Comparison of ENCODE assay signal across 13 cellular contexts in the genomic region with DNA sequence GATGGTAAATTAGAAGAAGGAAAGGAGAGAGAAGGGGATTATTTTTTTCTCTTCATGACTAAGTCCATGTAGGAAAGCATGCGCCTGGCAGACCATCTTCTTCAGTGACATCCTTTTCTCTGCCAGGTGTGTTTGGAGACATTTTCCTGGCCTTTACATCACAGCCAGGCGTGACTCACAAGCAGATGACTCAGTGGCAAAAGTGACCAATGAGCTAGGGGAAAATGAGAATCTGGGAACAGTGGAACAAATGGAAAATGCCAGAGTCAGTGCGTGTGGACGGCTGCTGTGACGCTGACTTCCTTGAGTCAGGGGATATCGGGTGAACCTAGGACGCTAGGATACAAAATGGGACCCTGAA. TPM values are rescaled to one million over a fixed set of nuclear protein-coding genes. Genes with fewer than 3 reads are reported as not detected.
A peak's percentile ranks its signal among the peaks of the same experiment; 100 is the strongest.
DNase-seq lines count a peak whose midpoint lies in the region; ATAC-seq, FAIRE-seq and TF ChIP-seq lines count a peak whose summit lies in the region.
"Had no signal": no experiment of that assay in that cellular context is flagged by ENCODE, and none has a peak within 500 bp of the region (broad histone marks: within the 10 kb centered on the region; RNA-seq: fewer than 3 reads in every experiment).

No MANE protein-coding gene starts in this region.

- peaks cover 7% of the 10 kb centered on the region for H3K27me3 Mint-ChIP-seq in astrocyte (ENCODE audit: low read depth, unreplicated experiment)

- TF ChIP-seq POLR2A in vagina (IDR thresholded peaks at IDR 0.05) = no peak

- peak; percentile 29 for DNase-seq in stimulated activated CD4-positive, alpha-beta T cell treated with anti-CD3 and anti-CD28 coated beads, Interleukin-15, amount 100 ng/mL, for 24 hours
- no peak for DNase-seq in stimulated activated CD4-positive, alpha-beta T cell treated with anti-CD3 and anti-CD28 coated beads, Interleukin-12 subunit alpha, Interleukin-12 subunit beta, amount 100 ng/mL, for 4 hours
- DNase-seq in astrocyte (ENCODE audit: low read depth) (peak; percentile 98), inferior parietal cortex (ENCODE audit: extremely low spot score) (peak; percentile 65), vagina (ENCODE audit: extremely low spot score in 2 of 2) (no peak), NCI-H446 (lab: John Stamatoyannopoulos, UW) (no peak), NCI-H2081 treated with DMSO at 0.1 percent for 48 hours (lab: John Stamatoyannopoulos, UW) (no peak)
- DNase-seq: activated T-cell treated with anti-CD3 and anti-CD28 coated beads, Interleukin-2, amount 50 U/mL, for 72 hours; NCI-H1105 treated with DMSO at 0.1 percent for 48 hours had no signal

- H3K27ac ChIP-seq in astrocyte (ENCODE audit: low read depth, low read length) (peak overlapping the region; percentile 63), vagina (peak overlapping the region; percentile 61)

- H3K27ac Mint-ChIP-seq in astrocyte (ENCODE audit: unreplicated experiment) = peak overlapping the region; percentile 83

- no peak overlapping the region for H3K9ac ChIP-seq in astrocyte (ENCODE audit: low read length)
- H3K9ac ChIP-seq: BLaER1 treated with 17β-estradiol and CSF1 and Interleukin-3, amounts not matched to agents 10 nM and 100 nM had no signal

- H3K4me1 ChIP-seq in astrocyte (ENCODE audit: insufficient read depth, low read length) (peaks cover 10% of the 10 kb centered on the region), vagina (peaks cover 17% of the 10 kb centered on the region)

- H4K20me1 ChIP-seq in astrocyte (ENCODE audit: insufficient read depth, low read length) = peaks cover 20% of the 10 kb centered on the region

- H3K4me1 Mint-ChIP-seq in astrocyte (ENCODE audit: low read depth, unreplicated experiment) = peaks cover 4% of the 10 kb centered on the region

- peak overlapping the region; percentile 52 for H3K4me2 ChIP-seq in astrocyte (ENCODE audit: low read length)

- no peaks in the 10 kb centered on the region for H3K79me2 ChIP-seq in astrocyte (ENCODE audit: insufficient read depth, low read length)

- H3K4me3 Mint-ChIP-seq in astrocyte (ENCODE audit: unreplicated experiment) = peak overlapping the region; percentile 32
- H3K4me3 Mint-ChIP-seq: activated T-cell treated with anti-CD3 and anti-CD28 coated beads, Interleukin-2, amount 50 U/mL, for 72 hours had no signal

- peak overlapping the region; percentile 11 for H2AFZ ChIP-seq in astrocyte (ENCODE audit: low read depth, low read length)

- ATAC-seq in GM18511 (IDR thresholded peaks at IDR 0.05; ENCODE audit: unreplicated experiment) = no peak
- ATAC-seq: activated T-cell treated with anti-CD3 and anti-CD28 coated beads, Interleukin-2, amount 50 U/mL, for 72 hours; left lobe of liver had no signal

- no peaks in the 10 kb centered on the region for H3K36me3 ChIP-seq in astrocyte (ENCODE audit: insufficient read depth, low read length)
- no peaks in the 10 kb centered on the region for H3K36me3 ChIP-seq in vagina

- intact Hi-C loops in vagina (cut with DNase I) = no loop called here

- peaks cover 1% of the 10 kb centered on the region for H3K36me3 Mint-ChIP-seq in astrocyte (ENCODE audit: low read depth, unreplicated experiment)

- no peak overlapping the region for H3K4me3 ChIP-seq in astrocyte (ENCODE audit: insufficient read depth, low read depth, low read length)
- no peak overlapping the region for H3K4me3 ChIP-seq in vagina
- H3K4me3 ChIP-seq: BLaER1 treated with 17β-estradiol and CSF1 and Interleukin-3, amounts not matched to agents 10 nM and 100 nM; skin epidermis had no signal

- H3K9me3 ChIP-seq in astrocyte (ENCODE audit: insufficient read depth, low read depth, low read length) = no peaks in the 10 kb centered on the region
- H3K9me3 ChIP-seq in vagina = no peaks in the 10 kb centered on the region
- H3K9me3 ChIP-seq: BLaER1 treated with 17β-estradiol and CSF1 and Interleukin-3, amounts not matched to agents 10 nM and 100 nM had no signal

- H3K27me3 ChIP-seq in astrocyte (ENCODE audit: insufficient read depth, low read length) (peaks cover 13% of the 10 kb centered on the region), vagina (no peaks in the 10 kb centered on the region)

- FAIRE-seq in astrocyte (lab: Jason Lieb, UNC) = no peak

- TF ChIP-seq CTCF in astrocyte (IDR thresholded peaks at IDR 0.05; ENCODE audit: insufficient read depth, low read depth, low read length) (no peak), vagina (IDR thresholded peaks at IDR 0.05) (no peak)

- no peaks in the 10 kb centered on the region for H3K9me3 Mint-ChIP-seq in astrocyte (ENCODE audit: unreplicated experiment)
- H3K9me3 Mint-ChIP-seq: activated T-cell treated with anti-CD3 and anti-CD28 coated beads, Interleukin-2, amount 50 U/mL, for 72 hours had no signal

RNA-seq across cellular contexts. Expression of a gene that starts 9.4 kb away (rescaled TPM):
- total RNA-seq in astrocyte (6.2 and 7.5 TPM in 2 replicates), vagina (26.8 TPM)

RNA-seq across cellular contexts. Expression of a gene that starts 25.7 kb away (rescaled TPM):
- total RNA-seq in astrocyte (56.2 and 59.2 TPM in 2 replicates), vagina (37.3 TPM)

Comparison
In these comparisons a context has a peak if more than half of its experiments do, and no peak if none do; other contexts are left out.
1. DNase-seq: peak in stimulated activated CD4-positive, alpha-beta T cell treated with anti-CD3 and anti-CD28 coated beads, Interleukin-15, amount 100 ng/mL, for 24 hours (single experiment), astrocyte (single experiment) and inferior parietal cortex (single experiment); none in stimulated activated CD4-positive, alpha-beta T cell treated with anti-CD3 and anti-CD28 coated beads, Interleukin-12 subunit alpha, Interleukin-12 subunit beta, amount 100 ng/mL, for 4 hours (single experiment), vagina (0 of 2), NCI-H446 (0 of 2) and NCI-H2081 treated with DMSO at 0.1 percent for 48 hours (single experiment).